In the genomic region with DNA sequence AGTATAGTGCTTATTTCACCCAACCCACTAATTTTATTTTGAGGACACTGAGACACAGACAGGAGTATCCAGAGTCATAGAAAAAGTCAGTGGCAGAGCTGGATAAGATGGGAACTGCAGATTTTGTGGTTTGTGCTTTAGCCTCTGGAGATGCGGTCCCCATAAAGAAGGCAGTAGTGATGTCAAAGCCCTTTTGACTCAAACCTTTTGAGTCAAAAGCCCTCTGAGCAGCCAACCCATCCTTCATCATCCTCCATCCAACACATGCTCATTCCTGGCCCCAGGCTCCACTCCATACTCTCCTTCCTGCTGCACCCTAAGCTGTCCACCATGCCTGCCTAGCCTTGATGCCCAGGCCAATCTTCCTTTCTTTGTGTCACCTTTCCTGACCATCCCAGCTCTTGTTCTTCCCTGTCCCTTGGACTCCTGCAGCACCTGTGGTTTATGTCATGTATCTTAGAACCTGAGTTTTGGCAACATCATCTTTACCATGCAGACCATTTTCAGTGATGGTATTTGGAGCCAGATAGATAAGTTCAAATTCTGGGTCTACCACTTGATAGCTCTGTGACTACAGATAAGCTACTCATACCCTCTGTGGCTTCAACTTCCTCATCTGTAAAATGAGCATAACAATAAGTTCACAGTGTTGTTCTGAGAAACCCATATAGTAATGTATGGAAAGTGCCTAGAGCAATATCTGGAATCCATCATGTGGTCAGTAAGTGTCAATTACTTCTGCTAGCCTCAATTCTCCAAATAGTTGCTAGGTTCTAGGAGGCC, we compare ENCODE assay signal across 11 cellular contexts. TPM values are rescaled to one million over a fixed set of nuclear protein-coding genes. Genes with fewer than 3 reads are reported as not detected.
DNase-seq lines count a peak whose midpoint lies in the region; ATAC-seq and TF ChIP-seq lines count a peak whose summit lies in the region.
"Had no signal": no experiment of that assay in that cellular context is flagged by ENCODE, and none has a peak within 500 bp of the region (broad histone marks: within the 10 kb centered on the region; RNA-seq: fewer than 3 reads in every experiment).

No MANE protein-coding gene starts in this region.

- ATAC-seq in GM18517 (IDR thresholded peaks at IDR 0.05; ENCODE audit: unreplicated experiment) (peak; percentile 24), HG03469 (IDR thresholded peaks at IDR 0.05; ENCODE audit: unreplicated experiment) (peak; percentile 22), aorta (ENCODE audit: low FRiP score) (no peak)
- peak; percentile 34 for ATAC-seq in activated CD8-positive, alpha-beta T cell treated with anti-CD3 and anti-CD28 coated beads for 36 hours

- H3K4me1 Mint-ChIP-seq in activated CD8-positive, alpha-beta T cell treated with anti-CD3 and anti-CD28 coated beads for 36 hours (ENCODE audit: low read depth) = peaks cover 96% of the 10 kb centered on the region

- peaks cover 0 to 55% (median 11%) of the 10 kb centered on the region in 11 experiments; a peak in 10 of 22 replicates for H3K36me3 ChIP-seq in BLaER1 treated with 17β-estradiol and CSF1 and Interleukin-3, amounts not matched to agents 10 nM and 100 nM
- H3K36me3 ChIP-seq in aorta (ENCODE audit: control insufficient read depth in 1 of 2, insufficient read depth in 2 of 2, low read length in 1 of 2) = no peaks in the 10 kb centered on the region
- H3K36me3 ChIP-seq in uterus = no peaks in the 10 kb centered on the region

- no peak for DNase-seq in activated CD8-positive, alpha-beta T cell treated with anti-CD3 and anti-CD28 coated beads for 36 hours
- DNase-seq in SKM-1 treated with dmso at 0.1 percent for 144 hours (lab: John Stamatoyannopoulos, UW; ENCODE audit: unreplicated experiment) (no peak), aorta (no peak), epidermal melanocyte (ENCODE audit: insufficient read length, low spot score) (no peak), uterus (no peak)
- DNase-seq: dermis blood vessel endothelial cell, HFFc6, right cardiac atrium had no signal

- peak overlapping the region; percentile 66 to 95 (median 86) for H3K4me2 ChIP-seq in BLaER1 treated with 17β-estradiol and CSF1 and Interleukin-3, amounts not matched to agents 10 nM and 100 nM

- 100% methylated on average over 1 of the region's 1 CpG for WGBS in aorta, 2 donors

- POLR2A ChIA-PET in activated CD8-positive, alpha-beta T cell treated with anti-CD3 and anti-CD28 coated beads for 36 hours (lab: Charles Lee) = interaction anchor here (0.8 to 6.4 kb wide), 8 partner anchors 8 to 84 kb away, joined by 3 to 38 read pairs (median 6); a partner anchor contains a TSS

- no peaks in the 10 kb centered on the region for H3K9me3 Mint-ChIP-seq in activated CD8-positive, alpha-beta T cell treated with anti-CD3 and anti-CD28 coated beads for 36 hours
- H3K9me3 Mint-ChIP-seq: HFFc6 had no signal

- H3K27ac Mint-ChIP-seq in activated CD8-positive, alpha-beta T cell treated with anti-CD3 and anti-CD28 coated beads for 36 hours = peak overlapping the region; percentile 98
- H3K27ac Mint-ChIP-seq: HFFc6 had no signal

- no peak for TF ChIP-seq POLR2A in uterus (IDR thresholded peaks at IDR 0.05)

- no peaks in the 10 kb centered on the region for H3K27me3 Mint-ChIP-seq in activated CD8-positive, alpha-beta T cell treated with anti-CD3 and anti-CD28 coated beads for 36 hours

- H3K4me3 Mint-ChIP-seq in activated CD8-positive, alpha-beta T cell treated with anti-CD3 and anti-CD28 coated beads for 36 hours = peak overlapping the region; percentile 60
- H3K4me3 Mint-ChIP-seq: HFFc6 had no signal

- H3K27ac ChIP-seq in BLaER1 treated with 17β-estradiol and CSF1 and Interleukin-3, amounts not matched to agents 10 nM and 100 nM = peak overlapping the region in 10 of 11 experiments; percentile 48 to 79 (median 67); a peak in 17 of 22 replicates
- no peak overlapping the region for H3K27ac ChIP-seq in aorta (ENCODE audit: low read depth in 1 of 2, low read length in 2 of 2)
- no peak overlapping the region for H3K27ac ChIP-seq in uterus

- peak overlapping the region in 3 of 10 experiments; percentile 21 to 52 (median 32); a peak in 2 of 20 replicates for H3K4me3 ChIP-seq in BLaER1 treated with 17β-estradiol and CSF1 and Interleukin-3, amounts not matched to agents 10 nM and 100 nM
- H3K4me3 ChIP-seq in aorta (ENCODE audit: low read length in 2 of 2) (no peak overlapping the region), uterus (no peak overlapping the region)

- no peaks in the 10 kb centered on the region for H3K27me3 ChIP-seq in BLaER1 treated with 17β-estradiol and CSF1 and Interleukin-3, amounts not matched to agents 10 nM and 100 nM
- H3K27me3 ChIP-seq in aorta (ENCODE audit: control insufficient read depth in 1 of 2, insufficient read depth in 2 of 2, low read length in 1 of 2) = no peaks in the 10 kb centered on the region
- H3K27me3 ChIP-seq in uterus = no peaks in the 10 kb centered on the region

- CTCF ChIA-PET in activated CD8-positive, alpha-beta T cell treated with anti-CD3 and anti-CD28 coated beads for 36 hours (lab: Charles Lee) = interaction anchor here (0.6 to 4.3 kb wide), 6 partner anchors 11 to 154 kb away, joined by 3 to 21 read pairs (median 3); no protein-coding TSS in a partner anchor

- H4K20me1 ChIP-seq in BLaER1 treated with 17β-estradiol and CSF1 and Interleukin-3, amounts not matched to agents 10 nM and 100 nM = no peaks in the 10 kb centered on the region

- intact Hi-C loops in activated CD8-positive, alpha-beta T cell treated with anti-CD3 and anti-CD28 coated beads for 36 hours (cut with micrococcal nuclease) = loop anchor here (2.0 to 5.0 kb wide), 3 partner anchors 14 to 86 kb away; a partner anchor contains a TSS
- intact Hi-C loops in aorta (cut with DNase I) = no loop called here
- intact Hi-C loops in uterus (cut with DNase I; ENCODE audit: low total_unique reads) = no loop called here

- peaks cover 94 to 100% (median 99%) of the 10 kb centered on the region in 10 experiments for H3K4me1 ChIP-seq in BLaER1 treated with 17β-estradiol and CSF1 and Interleukin-3, amounts not matched to agents 10 nM and 100 nM
- H3K4me1 ChIP-seq in aorta (ENCODE audit: control insufficient read depth in 1 of 2, insufficient read depth in 2 of 2, low read length in 2 of 2) (no peaks in the 10 kb centered on the region), uterus (no peaks in the 10 kb centered on the region)

- no peak for TF ChIP-seq CTCF in activated CD8-positive, alpha-beta T cell treated with anti-CD3 and anti-CD28 coated beads for 36 hours (IDR thresholded peaks at IDR 0.05)
- no peak for TF ChIP-seq CTCF in uterus (IDR thresholded peaks at IDR 0.05)

- peaks cover 85% of the 10 kb centered on the region for H3K36me3 Mint-ChIP-seq in activated CD8-positive, alpha-beta T cell treated with anti-CD3 and anti-CD28 coated beads for 36 hours (ENCODE audit: low read depth)

- no peaks in the 10 kb centered on the region; a peak in 1 of 22 replicates for H3K9me3 ChIP-seq in BLaER1 treated with 17β-estradiol and CSF1 and Interleukin-3, amounts not matched to agents 10 nM and 100 nM (replicated peaks in 1 of 11)
- H3K9me3 ChIP-seq in aorta (ENCODE audit: control insufficient read depth, low read length) = no peaks in the 10 kb centered on the region
- H3K9me3 ChIP-seq in uterus = no peaks in the 10 kb centered on the region

- H3K9ac ChIP-seq in BLaER1 treated with 17β-estradiol and CSF1 and Interleukin-3, amounts not matched to agents 10 nM and 100 nM = peak overlapping the region in 5 of 11 experiments; percentile 38 to 70 (median 64); a peak in 4 of 22 replicates

RNA-seq across cellular contexts. Expression of a gene that starts 20.1 kb away (rescaled TPM):
- 10 to 100 TPM; 65.9 to 67.8 TPM for total RNA-seq in activated CD8-positive, alpha-beta T cell treated with anti-CD3 and anti-CD28 coated beads for 36 hours
- 1 to 10 TPM; 1.6 to 2.4 TPM for total RNA-seq in aorta
- not detected for polyA plus RNA-seq in aorta
- total RNA-seq in uterus = under 1 TPM in 2 of 4 donors, not detected in 2; 0.09 to 0.26 TPM
- total RNA-seq: dermis blood vessel endothelial cell, HFFc6 had no signal

RNA-seq across cellular contexts. Expression of a gene that starts 47.5 kb away (rescaled TPM):
- 10 to 100 TPM; 18.1 to 20.1 TPM for total RNA-seq in activated CD8-positive, alpha-beta T cell treated with anti-CD3 and anti-CD28 coated beads for 36 hours
- total RNA-seq in aorta (10 to 100 TPM; 10.8 to 22.9 TPM), uterus (1 to 10 TPM; 1.8 to 4.1 (median 3.1) TPM)
- 1 to 10 TPM in 1 of 2 donors, under 1 TPM in 1; 0.41 to 4.1 TPM for polyA plus RNA-seq in aorta
- total RNA-seq: dermis blood vessel endothelial cell, HFFc6 had no signal

Comparison
In these comparisons a context has a peak if more than half of its experiments do, and no peak if none do; other contexts are left out.
1. H3K27ac ChIP-seq: peak in BLaER1 treated with 17β-estradiol and CSF1 and Interleukin-3, amounts not matched to agents 10 nM and 100 nM (10 of 11); none in aorta (0 of 2) and uterus (0 of 2).
2. RNA of a gene that starts 20.1 kb away (total RNA-seq): 65.9 to 67.8 TPM in activated CD8-positive, alpha-beta T cell treated with anti-CD3 and anti-CD28 coated beads for 36 hours; 1.6 to 2.4 TPM in aorta and 0.09 to 0.26 TPM in uterus; every median in the first group is over 10 times any median in the second.